In genomic region chr4:116303736-116304188, GRCh38 we compare ENCODE assay signal across 11 cellular contexts.
"Had no signal": no experiment of that assay in that cellular context is flagged by ENCODE, and none has a peak within 500 bp of the region (broad histone marks: within the 10 kb centered on the region; RNA-seq: fewer than 3 reads in every experiment).

No MANE protein-coding gene starts in this region.

- H3K9me3 ChIP-seq: HAP-1 had no signal

- DNase-seq: GM23248, GOT3, H7, H9, HCEC 1CT, HFFc6 had no signal

- H3K4me1 ChIP-seq: HAP-1 had no signal

- ATAC-seq: GM23338, HCT116 had no signal

- H3K27ac ChIP-seq: GM23248 had no signal

- H3K36me3 ChIP-seq: HAP-1 had no signal

- H3K4me3 ChIP-seq: GM23248, GM23338, HAP-1 had no signal

- FAIRE-seq: H1, H54 had no signal

- H3K4me2 ChIP-seq: GM23338 had no signal

- H3K9ac ChIP-seq: GM23248 had no signal

- H2AFZ ChIP-seq: GM23248, GM23338 had no signal
